In genomic region chr2:20603791-20604190, GRCh38 we compare ENCODE assay signal across 29 cellular contexts. TPM values are rescaled to one million over a fixed set of nuclear protein-coding genes. Genes with fewer than 3 reads are reported as not detected.
DNase-seq lines count a peak whose midpoint lies in the region; ATAC-seq and TF ChIP-seq lines count a peak whose summit lies in the region.
"Had no signal": no experiment of that assay in that cellular context is flagged by ENCODE, and none has a peak within 500 bp of the region (broad histone marks: within the 10 kb centered on the region; RNA-seq: fewer than 3 reads in every experiment).

No MANE protein-coding gene starts in this region.

- no peak for DNase-seq in left ventricle myocardium inferior
- no peak for DNase-seq in right atrium auricular region (ENCODE audit: low spot score)
- DNase-seq in glutamatergic neuron: peak; percentile 1
- DNase-seq in uterus: peak; percentile 12 to 18
- no peak for DNase-seq in A673 (ENCODE audit: low spot score)
- no peak for DNase-seq in naive thymus-derived CD8-positive, alpha-beta T cell
- DNase-seq: ACHN; activated CD4-positive, alpha-beta T cell treated with anti-CD3 and anti-CD28 coated beads, Interleukin-2, amount 50 U/mL, for 1 hour; activated T-cell treated with anti-CD3 and anti-CD28 coated beads, Interleukin-2, amount 50 U/mL, for 4 hours; CD8-positive, alpha-beta T cell; cerebellar nuclear complex; hypothalamus; immature natural killer cell; NCI-H2107; NCI-H774; stimulated activated naive CD4-positive, alpha-beta T cell; SW 1271 had no signal

- H3K27me3 ChIP-seq in left ventricle myocardium inferior (ENCODE audit: low read depth) (no peaks in the 10 kb centered on the region), right atrium auricular region (no peaks in the 10 kb centered on the region), rectal smooth muscle tissue (ENCODE audit: control insufficient read depth, insufficient read depth, low read length) (no peaks in the 10 kb centered on the region), uterus (no peaks in the 10 kb centered on the region), A673 (replicated peaks; ENCODE audit: insufficient read depth, low read depth, low read length, poor library complexity) (no peaks in the 10 kb centered on the region)
- H3K27me3 ChIP-seq: adrenal gland, left lung, SJCRH30 had no signal

- intact Hi-C loops in left ventricle myocardium inferior (cut with micrococcal nuclease) (no loop called here), uterus (cut with DNase I; ENCODE audit: low total_unique reads) (no loop called here), A673 (cut with micrococcal nuclease; ENCODE audit: unreplicated experiment) (no loop called here)

- peaks cover 4% of the 10 kb centered on the region for H3K9me3 Mint-ChIP-seq in glutamatergic neuron (ENCODE audit: unreplicated experiment)
- peaks cover 0 to 7% (median 3%) of the 10 kb centered on the region in 9 donors for H3K9me3 Mint-ChIP-seq in naive thymus-derived CD8-positive, alpha-beta T cell
- H3K9me3 Mint-ChIP-seq: immature natural killer cell had no signal

- POLR2A ChIA-PET in A673 (lab: Charles Lee; ENCODE audit: low non-redundant PET): no interaction called here
- POLR2A ChIA-PET in naive thymus-derived CD8-positive, alpha-beta T cell (lab: Charles Lee): no interaction called here

- H3K4me3 Mint-ChIP-seq in glutamatergic neuron (ENCODE audit: unreplicated experiment): no peak overlapping the region
- no peak overlapping the region for H3K4me3 Mint-ChIP-seq in naive thymus-derived CD8-positive, alpha-beta T cell
- H3K4me3 Mint-ChIP-seq: activated T-cell treated with anti-CD3 and anti-CD28 coated beads, Interleukin-2, amount 50 U/mL, for 4 hours; B cell; CD8-positive, alpha-beta T cell; IgD-negative memory B cell; immature natural killer cell; WTC11 had no signal

- ATAC-seq in GM18858 (IDR thresholded peaks at IDR 0.05; ENCODE audit: unreplicated experiment): no peak
- ATAC-seq in naive thymus-derived CD8-positive, alpha-beta T cell: no peak
- ATAC-seq: activated T-cell treated with anti-CD3 and anti-CD28 coated beads, Interleukin-2, amount 50 U/mL, for 4 hours; CD8-positive, alpha-beta T cell; HCT116; left lung had no signal

- no peak overlapping the region for H3K27ac Mint-ChIP-seq in glutamatergic neuron (ENCODE audit: unreplicated experiment)
- no peak overlapping the region for H3K27ac Mint-ChIP-seq in naive thymus-derived CD8-positive, alpha-beta T cell
- H3K27ac Mint-ChIP-seq: B cell; CD8-positive, alpha-beta T cell; WTC11 had no signal

- H3K9ac ChIP-seq in rectal smooth muscle tissue (ENCODE audit: low read length): no peak overlapping the region

- peak overlapping the region; percentile 83 for H3K27ac ChIP-seq in left ventricle myocardium inferior (replicated peaks)
- H3K27ac ChIP-seq in right atrium auricular region: no peak overlapping the region
- H3K27ac ChIP-seq in rectal smooth muscle tissue (ENCODE audit: low read depth, low read length): peak overlapping the region; percentile 95
- H3K27ac ChIP-seq in uterus: peak overlapping the region; percentile 80 to 85
- H3K27ac ChIP-seq in A673 (ENCODE audit: low read depth, low read length, poor library complexity, severe bottlenecking): no peak overlapping the region
- H3K27ac ChIP-seq: left lung, psoas muscle, SJCRH30, thoracic aorta had no signal

- peaks cover 60% of the 10 kb centered on the region for H3K4me1 ChIP-seq in left ventricle myocardium inferior
- peaks cover 0 to 37% of the 10 kb centered on the region in 2 donors for H3K4me1 ChIP-seq in right atrium auricular region
- H3K4me1 ChIP-seq in rectal smooth muscle tissue (ENCODE audit: control insufficient read depth, insufficient read depth, low read length): peaks cover 30% of the 10 kb centered on the region
- H3K4me1 ChIP-seq in uterus: peaks cover under 1 to 6% of the 10 kb centered on the region in 2 donors
- peaks cover 3% of the 10 kb centered on the region for H3K4me1 ChIP-seq in A673 (ENCODE audit: insufficient read depth, low read length, poor library complexity, severe bottlenecking)

- H3K4me3 ChIP-seq in left ventricle myocardium inferior (no peak overlapping the region), right atrium auricular region (no peak overlapping the region), rectal smooth muscle tissue (ENCODE audit: low read length) (no peak overlapping the region), uterus (no peak overlapping the region), A673 (ENCODE audit: low read depth, low read length, poor library complexity, severe bottlenecking) (no peak overlapping the region)
- H3K4me3 ChIP-seq: adrenal gland, left lung, psoas muscle, SJCRH30, skin epidermis, thoracic aorta had no signal

- peaks cover 12% of the 10 kb centered on the region for H3K36me3 Mint-ChIP-seq in glutamatergic neuron (ENCODE audit: unreplicated experiment)
- H3K36me3 Mint-ChIP-seq in naive thymus-derived CD8-positive, alpha-beta T cell: peaks cover 0 to 9% (median 4%) of the 10 kb centered on the region in 3 donors
- H3K36me3 Mint-ChIP-seq: WTC11 had no signal

- H3K9me3 ChIP-seq in left ventricle myocardium inferior (replicated peaks) (peaks cover 3% of the 10 kb centered on the region), right atrium auricular region (no peaks in the 10 kb centered on the region), uterus (no peaks in the 10 kb centered on the region), A673 (ENCODE audit: low read depth, low read length, poor library complexity, severe bottlenecking) (peaks cover 6% of the 10 kb centered on the region)
- H3K9me3 ChIP-seq: adrenal gland, psoas muscle, SJCRH30, thoracic aorta had no signal

- peaks cover 19% of the 10 kb centered on the region for H3K4me1 Mint-ChIP-seq in glutamatergic neuron (ENCODE audit: low read depth, unreplicated experiment)
- no peaks in the 10 kb centered on the region for H3K4me1 Mint-ChIP-seq in naive thymus-derived CD8-positive, alpha-beta T cell
- H3K4me1 Mint-ChIP-seq: B cell, immature natural killer cell had no signal

- no peaks in the 10 kb centered on the region for H3K36me3 ChIP-seq in left ventricle myocardium inferior
- H3K36me3 ChIP-seq in right atrium auricular region: no peaks in the 10 kb centered on the region
- H3K36me3 ChIP-seq in rectal smooth muscle tissue (ENCODE audit: control insufficient read depth, insufficient read depth, low read length): no peaks in the 10 kb centered on the region
- H3K36me3 ChIP-seq in uterus: no peaks in the 10 kb centered on the region
- no peaks in the 10 kb centered on the region for H3K36me3 ChIP-seq in A673 (ENCODE audit: insufficient read depth, low read length, poor library complexity, severe bottlenecking)
- H3K36me3 ChIP-seq: adrenal gland, left lung, SJCRH30, thoracic aorta had no signal

- TF ChIP-seq CTCF in left ventricle myocardium inferior (IDR thresholded peaks at IDR 0.05; ENCODE audit: borderline replicate concordance): no peak
- TF ChIP-seq CTCF in right atrium auricular region (IDR thresholded peaks at IDR 0.05): no peak
- TF ChIP-seq CTCF in glutamatergic neuron (IDR thresholded peaks at IDR 0.05; ENCODE audit: partially characterized antibody, unreplicated experiment): no peak
- no peak for TF ChIP-seq CTCF in uterus (IDR thresholded peaks at IDR 0.05)
- no peak for TF ChIP-seq CTCF in A673 (conservative IDR thresholded peaks at IDR 0.05; ENCODE audit: low read depth, low read length)

- BruUV-seq in A673 (replicated peaks; lab: Mats Ljungman, UMichigan): no TSS peak

- CTCF ChIA-PET in A673 (lab: Charles Lee): no interaction called here

- H3K27me3 Mint-ChIP-seq in glutamatergic neuron (ENCODE audit: unreplicated experiment): no peaks in the 10 kb centered on the region
- H3K27me3 Mint-ChIP-seq in naive thymus-derived CD8-positive, alpha-beta T cell: no peaks in the 10 kb centered on the region
- H3K27me3 Mint-ChIP-seq: B cell, IgD-negative memory B cell had no signal

- TF ChIP-seq POLR2A in uterus (IDR thresholded peaks at IDR 0.05): no peak

RNA-seq across cellular contexts. Expression of gene HS1BP3, which starts 47.1 kb away (rescaled TPM):
- total RNA-seq in left ventricle myocardium inferior (16.6 TPM), right atrium auricular region (10 to 100 TPM; 19.5 to 26.0 TPM), glutamatergic neuron (ENCODE audit: unreplicated experiment) (23.8 TPM), uterus (10 to 100 TPM in 3 of 4 donors, 1 to 10 TPM in 1; 7.1 to 41.8 (median 28.4) TPM), A673 (2021) (12.6 and 13.2 TPM in 2 replicates)
- 10 to 100 TPM; 15.4 to 15.5 TPM for total RNA-seq in naive thymus-derived CD8-positive, alpha-beta T cell
- 10 to 100 TPM; 11.0 to 15.4 (median 11.6) TPM for polyA plus RNA-seq in naive thymus-derived CD8-positive, alpha-beta T cell

Comparison
In these comparisons a context has a peak if more than half of its experiments do, and no peak if none do; other contexts are left out.
1. H3K27ac ChIP-seq: peak in left ventricle myocardium inferior (single experiment), rectal smooth muscle tissue (single experiment) and uterus (2 of 2); none in right atrium auricular region (0 of 2) and A673 (single experiment).
2. DNase-seq: peak in glutamatergic neuron (single experiment) and uterus (2 of 2); none in left ventricle myocardium inferior (single experiment), right atrium auricular region (single experiment), A673 (single experiment) and naive thymus-derived CD8-positive, alpha-beta T cell (0 of 10).